Comparison of ENCODE assay signal across 9 cellular contexts in genomic region chr7:1533255-1533568, GRCh38. TPM values are rescaled to one million over a fixed set of nuclear protein-coding genes. Genes with fewer than 3 reads are reported as not detected.
DNase-seq lines count a peak whose midpoint lies in the region; ATAC-seq, FAIRE-seq and TF ChIP-seq lines count a peak whose summit lies in the region.
"Had no signal": no experiment of that assay in that cellular context is flagged by ENCODE, and none has a peak within 500 bp of the region (broad histone marks: within the 10 kb centered on the region; RNA-seq: fewer than 3 reads in every experiment).

No MANE protein-coding gene starts in this region.

- FAIRE-seq in kidney (lab: Jason Lieb, UNC), result no peak
- FAIRE-seq in GM12891 (lab: Jason Lieb, UNC), result no peak

- H3K27ac ChIP-seq in kidney (ENCODE audit: low read depth in 2 of 2, low read length in 2 of 2) (peak overlapping the region; percentile 98), substantia nigra (ENCODE audit: low read depth, low read length, poor library complexity, severe bottlenecking) (peak overlapping the region; percentile 73)

- DNase-seq in T-helper 2 cell treated with Interferon-gamma antibody and Interleukin-4, amounts not matched to agents 5 μg/mL and 100 μg/mL, for 36 hours (ENCODE audit: low spot score), result no peak
- DNase-seq in T-helper 2 cell (no peak), kidney (no peak), substantia nigra (lab: John Stamatoyannopoulos, UW) (no peak), GM12891 (ENCODE audit: insufficient read length, low spot score) (no peak), HK-2 (ENCODE audit: unreplicated experiment) (no peak)
- DNase-seq in activated naive CD8-positive, alpha-beta T cell treated with anti-CD3 and anti-CD28 coated beads for 36 hours, result no peak
- DNase-seq: NK-92 treated with Interleukin-12 subunit alpha and Interleukin-12 subunit beta, amount 100 ng/mL, for 24 hours had no signal

- no peak for TF ChIP-seq CTCF in kidney (IDR thresholded peaks at IDR 0.05; ENCODE audit: borderline replicate concordance, extremely low read depth, insufficient read depth)

- no peaks in the 10 kb centered on the region for H3K9me3 ChIP-seq in kidney (ENCODE audit: control insufficient read depth in 1 of 2, low read length in 2 of 2)

- H3K9me3 Mint-ChIP-seq in T-helper 2 cell treated with Interferon-gamma antibody and Interleukin-4, amounts not matched to agents 5 μg/mL and 100 μg/mL, for 36 hours, result no peaks in the 10 kb centered on the region
- no peaks in the 10 kb centered on the region for H3K9me3 Mint-ChIP-seq in activated naive CD8-positive, alpha-beta T cell treated with anti-CD3 and anti-CD28 coated beads for 36 hours

- H3K9ac ChIP-seq in kidney (ENCODE audit: low read length in 2 of 2), result peak overlapping the region; percentile 74 to 93

- H3K4me3 ChIP-seq in kidney (ENCODE audit: low read length in 2 of 2), result peak overlapping the region; percentile 12 to 71

- peaks cover 20% of the 10 kb centered on the region for H3K4me1 Mint-ChIP-seq in T-helper 2 cell treated with Interferon-gamma antibody and Interleukin-4, amounts not matched to agents 5 μg/mL and 100 μg/mL, for 36 hours (ENCODE audit: low read depth)
- H3K4me1 Mint-ChIP-seq in activated naive CD8-positive, alpha-beta T cell treated with anti-CD3 and anti-CD28 coated beads for 36 hours, result peaks cover 26% of the 10 kb centered on the region

- H3K4me1 ChIP-seq in kidney (ENCODE audit: control insufficient read depth in 1 of 2, insufficient read depth in 1 of 2, low read depth in 1 of 2, low read length in 2 of 2), result peaks cover 22 to 35% of the 10 kb centered on the region in 2 donors

- intact Hi-C loops in kidney (cut with DNase I), result no loop called here

- H3K4me3 Mint-ChIP-seq in T-helper 2 cell treated with Interferon-gamma antibody and Interleukin-4, amounts not matched to agents 5 μg/mL and 100 μg/mL, for 36 hours, result peak overlapping the region; percentile 90
- H3K4me3 Mint-ChIP-seq in activated naive CD8-positive, alpha-beta T cell treated with anti-CD3 and anti-CD28 coated beads for 36 hours, result peak overlapping the region; percentile 87

- no peak for TF ChIP-seq POLR2A in GM12891 (IDR thresholded peaks at IDR 0.05; ENCODE audit: low read depth, low read length)

- H3K36me3 Mint-ChIP-seq in T-helper 2 cell treated with Interferon-gamma antibody and Interleukin-4, amounts not matched to agents 5 μg/mL and 100 μg/mL, for 36 hours (ENCODE audit: low read depth), result peaks cover 4% of the 10 kb centered on the region
- H3K36me3 Mint-ChIP-seq in activated naive CD8-positive, alpha-beta T cell treated with anti-CD3 and anti-CD28 coated beads for 36 hours, result peaks cover 8% of the 10 kb centered on the region

- H3K27me3 Mint-ChIP-seq in T-helper 2 cell treated with Interferon-gamma antibody and Interleukin-4, amounts not matched to agents 5 μg/mL and 100 μg/mL, for 36 hours (ENCODE audit: low read depth), result no peaks in the 10 kb centered on the region
- H3K27me3 Mint-ChIP-seq in activated naive CD8-positive, alpha-beta T cell treated with anti-CD3 and anti-CD28 coated beads for 36 hours, result no peaks in the 10 kb centered on the region

- ATAC-seq in HG03280 (IDR thresholded peaks at IDR 0.05; ENCODE audit: unreplicated experiment), result no peak

- H3K27ac Mint-ChIP-seq in T-helper 2 cell treated with Interferon-gamma antibody and Interleukin-4, amounts not matched to agents 5 μg/mL and 100 μg/mL, for 36 hours, result peak overlapping the region; percentile 91
- H3K27ac Mint-ChIP-seq in activated naive CD8-positive, alpha-beta T cell treated with anti-CD3 and anti-CD28 coated beads for 36 hours, result peak overlapping the region; percentile 90

- H3K36me3 ChIP-seq in kidney (ENCODE audit: control insufficient read depth in 1 of 2, insufficient read depth in 2 of 2, low read length in 2 of 2), result peaks cover 0 to 3% of the 10 kb centered on the region in 2 donors

TF ChIP-seq in GM12891, 5 proteins besides CTCF, POLR2A, EP300 and RAD21:
- no peak for TF ChIP-seq PAX5 (IDR thresholded peaks at IDR 0.05; ENCODE audit: insufficient read depth, low read length, severe bottlenecking)
- TF ChIP-seq TAF1 (IDR thresholded peaks at IDR 0.05; ENCODE audit: low read depth, low read length), result no peak
- no peak for TF ChIP-seq POU2F2 (IDR thresholded peaks at IDR 0.05; ENCODE audit: low read depth, low read length)
- no peak for TF ChIP-seq POLR2AphosphoS5 (IDR thresholded peaks at IDR 0.05; ENCODE audit: low read depth, low read length)
- no peak for TF ChIP-seq SPI1 (IDR thresholded peaks at IDR 0.05; ENCODE audit: low read depth, low read length)

RNA-seq across cellular contexts. Expression of gene MAFK, which starts 2.7 kb away (rescaled TPM):
- 10 to 100 TPM; 39.1 to 43.7 TPM for total RNA-seq in activated naive CD8-positive, alpha-beta T cell treated with anti-CD3 and anti-CD28 coated beads for 36 hours
- 37.0 TPM for total RNA-seq in kidney
- polyA plus RNA-seq in kidney (ENCODE audit: insufficient read depth, low read depth, low replicate concordance), result 12.9 TPM
- 8.2 TPM for polyA plus RNA-seq in GM12891 (2012; ENCODE audit: low read depth, missing spikeins)

RNA-seq across cellular contexts. Expression of gene TMEM184A, which starts 22.8 kb away (rescaled TPM):
- total RNA-seq in activated naive CD8-positive, alpha-beta T cell treated with anti-CD3 and anti-CD28 coated beads for 36 hours, result under 1 TPM; 0.14 to 0.22 TPM
- 11.0 TPM for total RNA-seq in kidney
- 6.8 TPM for polyA plus RNA-seq in kidney (ENCODE audit: insufficient read depth, low read depth, low replicate concordance)
- 0.04 TPM for polyA plus RNA-seq in GM12891 (2012; ENCODE audit: low read depth, missing spikeins)

RNA-seq across cellular contexts. Expression of gene INTS1, which starts 29.0 kb away (rescaled TPM):
- 10 to 100 TPM; 88.9 to 94.1 TPM for total RNA-seq in activated naive CD8-positive, alpha-beta T cell treated with anti-CD3 and anti-CD28 coated beads for 36 hours
- 91.3 TPM for total RNA-seq in kidney
- 62.8 TPM for polyA plus RNA-seq in kidney (ENCODE audit: insufficient read depth, low read depth, low replicate concordance)
- polyA plus RNA-seq in GM12891 (2012; ENCODE audit: low read depth, missing spikeins), result 33.2 TPM

RNA-seq across cellular contexts. Expression of gene PSMG3, which starts 36.6 kb away (rescaled TPM):
- 10 to 100 TPM; 55.1 to 57.0 TPM for total RNA-seq in activated naive CD8-positive, alpha-beta T cell treated with anti-CD3 and anti-CD28 coated beads for 36 hours
- total RNA-seq in kidney, result 29.7 TPM
- polyA plus RNA-seq in kidney (ENCODE audit: insufficient read depth, low read depth, low replicate concordance), result 66.6 TPM
- 35.2 TPM for polyA plus RNA-seq in GM12891 (2012; ENCODE audit: low read depth, missing spikeins)
